Comparison of ENCODE assay signal across 8 cellular contexts in genomic region chr3:53350652-53351051, GRCh38. TPM values are rescaled to one million over a fixed set of nuclear protein-coding genes. Genes with fewer than 3 reads are reported as not detected.
A peak's percentile ranks its signal among the peaks of the same experiment; 100 is the strongest.
DNase-seq lines count a peak whose midpoint lies in the region; TF ChIP-seq lines count a peak whose summit lies in the region.

No MANE protein-coding gene starts in this region.

- no peak overlapping the region for H2AFZ ChIP-seq in PC-9

- H3K4me1 ChIP-seq in PC-9 (replicated peaks; ENCODE audit: insufficient read depth) (peaks cover 14% of the 10 kb centered on the region), uterus (no peaks in the 10 kb centered on the region)

- no peaks in the 10 kb centered on the region for H4K20me1 ChIP-seq in PC-9 (ENCODE audit: insufficient read depth)

- in situ Hi-C loops in ACHN (cut with HindIII; ENCODE audit: low pct_ligation_motif_present, low pct_unique_long_range_greater_than_20kb, low sequenced_read_pairs) = no loop called here

- H3K4me3 ChIP-seq in PC-9 (no peak overlapping the region), fibroblast of villous mesenchyme (ENCODE audit: low read depth, low read length) (no peak overlapping the region), uterus (no peak overlapping the region)

- intact Hi-C loops in PC-9 (cut with micrococcal nuclease; ENCODE audit: unreplicated experiment) = no loop called here
- intact Hi-C loops in uterus (cut with DNase I; ENCODE audit: low total_unique reads) = no loop called here

- H3K27me3 ChIP-seq in PC-9 (ENCODE audit: insufficient read depth, low read depth) (no peaks in the 10 kb centered on the region), uterus (no peaks in the 10 kb centered on the region)

- peaks cover 9% of the 10 kb centered on the region; the same call in 1 of the 2 replicates for H3F3A ChIP-seq in PC-9 (ENCODE audit: insufficient read depth, low read depth)

- CTCF ChIA-PET in PC-9 (lab: Charles Lee) = no interaction called here

- H3K9me2 ChIP-seq in PC-9 (ENCODE audit: insufficient read depth) = no peaks in the 10 kb centered on the region

- peaks cover 16% of the 10 kb centered on the region for H3K79me2 ChIP-seq in PC-9 (ENCODE audit: low read depth)

- H3K27ac ChIP-seq in PC-9 (no peak overlapping the region), uterus (no peak overlapping the region)

- DNase-seq in ACHN (peak; percentile 37), GM20000 (ENCODE audit: low spot score) (peak; percentile 25), PC-9 (peak; percentile 15 to 43), fibroblast of villous mesenchyme (ENCODE audit: low read depth) (peak; percentile 79), NCI-H1092 (lab: John Stamatoyannopoulos, UW) (no peak), T1000 (lab: John Stamatoyannopoulos, UW) (no peak), uterus (no peak)
- no peak for DNase-seq in activated CD8-positive, alpha-beta memory T cell treated with anti-CD3 and anti-CD28 coated beads, Interleukin-2, amount 50 U/mL, for 48 hours

- H3K9me3 ChIP-seq in PC-9 (ENCODE audit: insufficient read depth, low read depth) (no peaks in the 10 kb centered on the region), uterus (no peaks in the 10 kb centered on the region)

- TF ChIP-seq CTCF in GM20000 (IDR thresholded peaks at IDR 0.05; ENCODE audit: extremely low read depth, missing control alignments) (no peak), PC-9 (conservative IDR thresholded peaks at IDR 0.05) (peak; percentile 46; the same call in 1 of the 2 replicates), fibroblast of villous mesenchyme (IDR thresholded peaks at IDR 0.05; ENCODE audit: insufficient read depth, low read depth, low read length) (peak; percentile 28), uterus (IDR thresholded peaks at IDR 0.05) (no peak)

- 0 out of 2 replicates have a peak overlapping the region, but pooled peaks have one; percentile 19 for H3K4me2 ChIP-seq in PC-9

- BruUV-seq in PC-9 (replicated peaks; lab: Mats Ljungman, UMichigan) = no TSS peak

- no peaks in the 10 kb centered on the region for H3K36me3 ChIP-seq in PC-9 (ENCODE audit: low read depth)
- H3K36me3 ChIP-seq in uterus = no peaks in the 10 kb centered on the region

- POLR2A ChIA-PET in PC-9 (lab: Charles Lee; ENCODE audit: unreplicated experiment) = interaction anchor here (0.7 kb wide), 1 partner anchor 24 kb away, joined by 4 read pairs; no protein-coding TSS in a partner anchor

- TF ChIP-seq POLR2A in uterus (IDR thresholded peaks at IDR 0.05) = no peak

RNA-seq across cellular contexts. Expression of gene DCP1A, which starts 3.3 kb away (rescaled TPM):
- 17.0 and 22.7 TPM in 2 replicates for total RNA-seq in PC-9 (2021)
- total RNA-seq in fibroblast of villous mesenchyme = 12.9 and 19.9 TPM in 2 replicates
- total RNA-seq in uterus = 10 to 100 TPM; 27.2 to 39.4 (median 34.5) TPM

Comparison
In these comparisons a context has a peak if more than half of its experiments do, and no peak if none do; other contexts are left out.
1. DNase-seq: peak in ACHN (single experiment), GM20000 (single experiment), PC-9 (2 of 2) and fibroblast of villous mesenchyme (single experiment); none in NCI-H1092 (single experiment), T1000 (single experiment), uterus (0 of 2) and activated CD8-positive, alpha-beta memory T cell treated with anti-CD3 and anti-CD28 coated beads, Interleukin-2, amount 50 U/mL, for 48 hours (single experiment).
2. CTCF ChIP-seq: peak in PC-9 (single experiment) and fibroblast of villous mesenchyme (single experiment); none in GM20000 (single experiment) and uterus (0 of 4).